In the genomic region with DNA sequence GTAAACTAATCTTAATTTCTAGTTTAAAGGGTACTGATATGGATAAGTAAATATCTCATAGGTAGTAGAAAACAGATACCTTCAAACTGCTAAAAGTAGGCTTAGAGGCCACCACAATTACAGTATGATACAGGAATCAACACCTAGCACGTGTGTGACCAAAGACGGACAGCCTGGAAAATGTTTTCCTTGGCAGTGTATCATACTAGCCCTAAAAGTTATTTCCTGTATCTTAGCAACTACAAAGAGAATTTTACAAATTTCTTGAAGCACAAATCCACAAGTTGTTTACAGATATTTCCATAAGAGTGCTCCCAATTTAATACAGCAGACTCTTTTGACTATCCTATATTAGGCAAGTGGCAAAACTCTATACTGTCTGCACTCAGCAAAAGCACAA, we compare ENCODE assay signal across 19 cellular contexts.
"Had no signal": no experiment of that assay in that cellular context is flagged by ENCODE, and none has a peak within 500 bp of the region (broad histone marks: within the 10 kb centered on the region; RNA-seq: fewer than 3 reads in every experiment).

No MANE protein-coding gene starts in this region.

- H3K9me3 ChIP-seq: adrenal gland, left ventricle myocardium inferior, ovary, spleen, thoracic aorta had no signal

- DNase-seq: activated CD8-positive, alpha-beta memory T cell treated with anti-CD3 and anti-CD28 coated beads for 24 hours; activated CD8-positive, alpha-beta memory T cell treated with anti-CD3 and anti-CD28 coated beads, Interleukin-2, amount 50 U/mL, for 48 hours; activated effector memory CD4-positive, alpha-beta T cell treated with Interleukin-2 at 50 U/mL for 16 hours; activated naive CD4-positive, alpha-beta T cell treated with anti-CD3 and anti-CD28 coated beads, Interleukin-2, amount 50 U/mL, for 16 hours; activated T-cell treated with anti-CD3 and anti-CD28 coated beads, Interleukin-2, amount 50 U/mL, for 48 hours; adrenal gland; caudate nucleus; hypothalamus; left ventricle myocardium inferior; naive thymus-derived CD8-positive, alpha-beta T cell; ovary; spleen; stimulated activated CD4-positive, alpha-beta T cell treated with anti-CD3 and anti-CD28 coated beads, Interleukin-4, amount 100 ng/mL, for 4 hours; stimulated activated naive B cell treated with anti-CD40 and anti-IgM and Interleukin-4, amounts not matched to agents 10 μg/mL and 1 μg/mL and 100 μg/mL, for 72 hours had no signal

- H3K27ac ChIP-seq: adrenal gland, coronary artery, left ventricle myocardium inferior, ovary, spleen, thoracic aorta had no signal

- H3K27me3 ChIP-seq: adrenal gland, ovary, spleen had no signal

- H3K4me3 ChIP-seq: adrenal gland, coronary artery, left ventricle myocardium inferior, ovary, spleen, thoracic aorta had no signal

- H3K36me3 ChIP-seq: adrenal gland, left ventricle myocardium inferior, ovary, thoracic aorta had no signal

- FAIRE-seq: frontal cortex, keratinocyte had no signal

- ATAC-seq: activated CD4-positive, CD25-positive, alpha-beta regulatory T cell treated with anti-CD3 and anti-CD28 coated beads, Interleukin-2, amount 50 U/mL, for 24 hours; naive thymus-derived CD8-positive, alpha-beta T cell; stimulated activated naive B cell treated with anti-CD40 and anti-IgM and Interleukin-4, amounts not matched to agents 10 μg/mL and 1 μg/mL and 100 μg/mL, for 72 hours had no signal
